ENCODE assay signal across 8 cellular contexts in genomic region chr19:58560007-58560887, GRCh38. TPM values are rescaled to one million over a fixed set of nuclear protein-coding genes. Genes with fewer than 3 reads are reported as not detected.
DNase-seq lines count a peak whose midpoint lies in the region; ATAC-seq and TF ChIP-seq lines count a peak whose summit lies in the region.

No MANE protein-coding gene starts in this region.

- no peaks in the 10 kb centered on the region for H3K9me3 ChIP-seq in skeletal muscle tissue (ENCODE audit: control insufficient read depth in 3 of 3, low read length in 3 of 3)

- H3K4me3 Mint-ChIP-seq in WTC11, result peak overlapping the region; percentile 97
- H3K4me3 Mint-ChIP-seq in glutamatergic neuron (ENCODE audit: unreplicated experiment), result peak overlapping the region; percentile 95

- H3K4me1 Mint-ChIP-seq in WTC11, result peaks cover 36% of the 10 kb centered on the region
- H3K4me1 Mint-ChIP-seq in glutamatergic neuron (ENCODE audit: low read depth, unreplicated experiment), result peaks cover 16% of the 10 kb centered on the region

- peak overlapping the region; percentile 25 to 96 (median 84) for H3K9ac ChIP-seq in skeletal muscle tissue (ENCODE audit: low read depth in 1 of 3, low read length in 3 of 3)

- H3K27ac Mint-ChIP-seq in WTC11, result no peak overlapping the region
- peak overlapping the region; percentile 93 for H3K27ac Mint-ChIP-seq in glutamatergic neuron (ENCODE audit: unreplicated experiment)

- H3K36me3 Mint-ChIP-seq in WTC11 (peaks cover 14% of the 10 kb centered on the region), glutamatergic neuron (ENCODE audit: unreplicated experiment) (no peaks in the 10 kb centered on the region)

- H3K27me3 Mint-ChIP-seq in WTC11 (ENCODE audit: low read depth) (peaks cover 56% of the 10 kb centered on the region), glutamatergic neuron (ENCODE audit: unreplicated experiment) (peaks cover 10% of the 10 kb centered on the region)

- TF ChIP-seq CTCF in WTC11 (IDR thresholded peaks at IDR 0.05), result no peak
- TF ChIP-seq CTCF in glutamatergic neuron (IDR thresholded peaks at IDR 0.05; ENCODE audit: partially characterized antibody, unreplicated experiment), result no peak

- H3K4me3 ChIP-seq in H7 (ENCODE audit: insufficient read depth, low read depth, low read length) (peak overlapping the region; percentile 79), skeletal muscle tissue (ENCODE audit: low read length in 3 of 3) (peak overlapping the region; percentile 87 to 98 (median 94))

- H3K27ac ChIP-seq in skeletal muscle tissue (ENCODE audit: low read depth, low read length), result peak overlapping the region; percentile 98

- peaks cover 60 to 76% (median 67%) of the 10 kb centered on the region in 3 donors for H3K4me1 ChIP-seq in skeletal muscle tissue (ENCODE audit: control insufficient read depth in 3 of 3, insufficient read depth in 3 of 3, low read length in 3 of 3)

- peaks cover 11% of the 10 kb centered on the region for H3K36me3 ChIP-seq in H7 (replicated peaks; ENCODE audit: control insufficient read depth, insufficient read depth, low read length)
- H3K36me3 ChIP-seq in skeletal muscle tissue (ENCODE audit: control insufficient read depth in 3 of 3, insufficient read depth in 3 of 3, low read length in 3 of 3), result peaks cover 9 to 12% (median 10%) of the 10 kb centered on the region in 3 donors

- H3K9me3 Mint-ChIP-seq in WTC11, result no peaks in the 10 kb centered on the region
- H3K9me3 Mint-ChIP-seq in glutamatergic neuron (ENCODE audit: unreplicated experiment), result peaks cover 16% of the 10 kb centered on the region

- DNase-seq in H7 (no peak), WTC11 (ENCODE audit: low spot score) (no peak), glutamatergic neuron (no peak), COLO829 (ENCODE audit: low spot score) (no peak), NCI-H1694 (lab: John Stamatoyannopoulos, UW) (no peak), NCI-H1694 treated with DMSO at 0.1 percent for 48 hours (lab: John Stamatoyannopoulos, UW) (no peak)

- no peaks in the 10 kb centered on the region for H3K27me3 ChIP-seq in H7 (ENCODE audit: control insufficient read depth, insufficient read depth, low read length)
- H3K27me3 ChIP-seq in skeletal muscle tissue (ENCODE audit: control insufficient read depth in 3 of 3, insufficient read depth in 3 of 3, low read length in 3 of 3), result no peaks in the 10 kb centered on the region

- ATAC-seq in WTC11 (no peak), HG03442 (IDR thresholded peaks at IDR 0.05; ENCODE audit: unreplicated experiment) (no peak)

- CTCF ChIA-PET in WTC11 (lab: Charles Lee), result interaction anchor here (1.0 to 3.6 kb wide), 6 partner anchors 14 to 46 kb away, joined by 3 to 20 read pairs (median 11); partner anchors contain the start of gene ZBTB45

- POLR2A ChIA-PET in WTC11 (lab: Charles Lee), result interaction anchor here (0.6 to 2.8 kb wide), 5 partner anchors 11 to 40 kb away, joined by 3 to 12 read pairs (median 8); partner anchors contain the start of genes TRIM28 and ZBTB45

TF ChIP-seq in WTC11, 78 proteins besides CTCF, POLR2A, EP300 and RAD21:
- TF ChIP-seq ZNF232 (CRISPR knock-in tag; IDR thresholded peaks at IDR 0.05) (no peak), ESRRA (CRISPR knock-in tag; IDR thresholded peaks at IDR 0.05; ENCODE audit: borderline replicate concordance) (no peak), SP1 (CRISPR knock-in tag; conservative IDR thresholded peaks at IDR 0.05) (no peak), ZNF317 (CRISPR knock-in tag; IDR thresholded peaks at IDR 0.05; ENCODE audit: borderline replicate concordance, low read depth) (no peak), HMGXB4 (CRISPR knock-in tag; IDR thresholded peaks at IDR 0.05) (no peak), IRF1 (CRISPR knock-in tag; IDR thresholded peaks at IDR 0.05) (no peak), ZNF263 (CRISPR knock-in tag; IDR thresholded peaks at IDR 0.05; ENCODE audit: low read depth) (no peak), CDX4 (CRISPR knock-in tag; IDR thresholded peaks at IDR 0.05; ENCODE audit: borderline replicate concordance) (no peak), ATF6 (CRISPR knock-in tag; IDR thresholded peaks at IDR 0.05) (no peak), E2F4 (CRISPR knock-in tag; IDR thresholded peaks at IDR 0.05; ENCODE audit: borderline replicate concordance, low read depth) (no peak), HMGA2 (CRISPR knock-in tag; IDR thresholded peaks at IDR 0.05) (no peak), MAX (CRISPR knock-in tag; IDR thresholded peaks at IDR 0.05) (no peak)
TF ChIP-seq in WTC11: peak in this region for 0.

RNA-seq across cellular contexts. Expression of gene UBE2M, which starts 1.8 kb away (rescaled TPM):
- 131 and 188 TPM in 2 replicates for total RNA-seq in H7 (2014; rRNA removed; shearing (Covaris generic))
- total RNA-seq in WTC11 (2021) (93.7 to 105 TPM (median 97.1 TPM) in 3 replicates), glutamatergic neuron (ENCODE audit: unreplicated experiment) (118 TPM), skeletal muscle tissue (73.6 TPM)

RNA-seq across cellular contexts. Expression of gene CHMP2A, which starts 5.3 kb away (rescaled TPM):
- 85.9 and 96.2 TPM in 2 replicates for total RNA-seq in H7 (2014; rRNA removed; shearing (Covaris generic))
- total RNA-seq in WTC11 (2021) (109 to 126 TPM (median 119 TPM) in 3 replicates), glutamatergic neuron (ENCODE audit: unreplicated experiment) (108 TPM), skeletal muscle tissue (68.9 TPM)

RNA-seq across cellular contexts. Expression of gene MZF1, which starts 12.9 kb away (rescaled TPM):
- 11.0 and 12.5 TPM in 2 replicates for total RNA-seq in H7 (2014; rRNA removed; shearing (Covaris generic))
- total RNA-seq in WTC11 (2021) (22.2 to 26.2 TPM (median 23.9 TPM) in 3 replicates), glutamatergic neuron (ENCODE audit: unreplicated experiment) (27.3 TPM), skeletal muscle tissue (6.8 TPM)

RNA-seq across cellular contexts. Expression of gene TRIM28, which starts 16.4 kb away (rescaled TPM):
- 1,648 and 1,979 TPM in 2 replicates for total RNA-seq in H7 (2014; rRNA removed; shearing (Covaris generic))
- total RNA-seq in WTC11 (2021), result 1,095 to 1,221 TPM (median 1,108 TPM) in 3 replicates
- 361 TPM for total RNA-seq in glutamatergic neuron (ENCODE audit: unreplicated experiment)
- total RNA-seq in skeletal muscle tissue, result 277 TPM

RNA-seq across cellular contexts. Expression of gene ZBTB45, which starts 40.6 kb away (rescaled TPM):
- 12.6 and 20.4 TPM in 2 replicates for total RNA-seq in H7 (2014; rRNA removed; shearing (Covaris generic))
- 17.0 to 19.7 TPM (median 18.0 TPM) in 3 replicates for total RNA-seq in WTC11 (2021)
- total RNA-seq in glutamatergic neuron (ENCODE audit: unreplicated experiment), result 27.2 TPM
- total RNA-seq in skeletal muscle tissue, result 3.7 TPM
